8 cellular contexts compared by ENCODE assay signal in genomic region chr9:128684065-128684324, GRCh38. TPM values are rescaled to one million over a fixed set of nuclear protein-coding genes. Genes with fewer than 3 reads are reported as not detected.
DNase-seq lines count a peak whose midpoint lies in the region; ATAC-seq and TF ChIP-seq lines count a peak whose summit lies in the region.

No MANE protein-coding gene starts in this region.

- peak overlapping the region; percentile 90 to 100 (median 98) for H3K27ac Mint-ChIP-seq in naive thymus-derived CD8-positive, alpha-beta T cell

- POLR2A ChIA-PET in naive thymus-derived CD8-positive, alpha-beta T cell (lab: Charles Lee): interaction anchor here (0.5 to 3.2 kb wide), 9 partner anchors 10 to 265 kb away, joined by 3 to 19 read pairs (median 5); partner anchors contain the start of genes PKN3 and ZDHHC12

- ATAC-seq in naive thymus-derived CD8-positive, alpha-beta T cell: no peak
- ATAC-seq in esophagus mucosa: no peak

- no peaks in the 10 kb centered on the region for H3K27me3 ChIP-seq in BE2C
- no peaks in the 10 kb centered on the region for H3K27me3 ChIP-seq in HUES48 (ENCODE audit: control insufficient read depth, insufficient read depth, low read length)

- peaks cover 25 to 71% (median 54%) of the 10 kb centered on the region in 4 donors for H3K4me1 Mint-ChIP-seq in naive thymus-derived CD8-positive, alpha-beta T cell

- peak overlapping the region; percentile 93 to 100 (median 98) for H3K4me3 Mint-ChIP-seq in naive thymus-derived CD8-positive, alpha-beta T cell

- TF ChIP-seq CTCF in BE2C (IDR thresholded peaks at IDR 0.05; ENCODE audit: low read depth, low read length) (no peak), choroid plexus epithelial cell (conservative IDR thresholded peaks at IDR 0.05; ENCODE audit: low read depth, low read length) (no peak)

- DNase-seq in BE2C (no peak), choroid plexus epithelial cell (ENCODE audit: low read depth) (no peak), foreskin melanocyte (no peak), GM19240 (ENCODE audit: insufficient read length, low spot score) (no peak), amygdala (lab: John Stamatoyannopoulos, UW) (no peak)
- no peak for DNase-seq in naive thymus-derived CD8-positive, alpha-beta T cell

- H3K9me3 ChIP-seq in BE2C (no peaks in the 10 kb centered on the region), HUES48 (ENCODE audit: control insufficient read depth, insufficient read depth, low read length) (no peaks in the 10 kb centered on the region)

- H3K9me3 Mint-ChIP-seq in naive thymus-derived CD8-positive, alpha-beta T cell: no peaks in the 10 kb centered on the region

- no peaks in the 10 kb centered on the region for H3K36me3 ChIP-seq in BE2C
- peaks cover 19% of the 10 kb centered on the region for H3K36me3 ChIP-seq in HUES48 (ENCODE audit: control insufficient read depth, insufficient read depth, low read length)

- H3K9ac ChIP-seq in HUES48 (ENCODE audit: low read depth, low read length): peak overlapping the region; percentile 95

- peak overlapping the region; percentile 97 for H3K27ac ChIP-seq in HUES48 (ENCODE audit: low read depth, low read length)

- H3K4me1 ChIP-seq in BE2C: peaks cover 4% of the 10 kb centered on the region
- H3K4me1 ChIP-seq in HUES48 (ENCODE audit: control insufficient read depth, insufficient read depth, low read length): peaks cover 12% of the 10 kb centered on the region; the same call in 1 of the 2 replicates

- H3K27me3 Mint-ChIP-seq in naive thymus-derived CD8-positive, alpha-beta T cell: no peaks in the 10 kb centered on the region

- peaks cover 0 to 3% (median 0%) of the 10 kb centered on the region in 3 donors for H3K36me3 Mint-ChIP-seq in naive thymus-derived CD8-positive, alpha-beta T cell

- H3K4me3 ChIP-seq in BE2C (ENCODE audit: low read depth, low read length) (peak overlapping the region; percentile 66), HUES48 (ENCODE audit: low read depth, low read length) (peak overlapping the region; percentile 94), choroid plexus epithelial cell (ENCODE audit: low read depth, low read length) (peak overlapping the region; percentile 84)

RNA-seq across cellular contexts. Expression of gene SET, which starts 5.0 kb away (rescaled TPM):
- 442 TPM for polyA plus RNA-seq in BE2C (2012; ENCODE audit: insufficient read depth, insufficient read length, low read depth)
- 100 to 1,000 TPM; 314 to 325 TPM for total RNA-seq in naive thymus-derived CD8-positive, alpha-beta T cell
- polyA plus RNA-seq in naive thymus-derived CD8-positive, alpha-beta T cell: 100 to 1,000 TPM; 179 to 229 (median 209) TPM
- 267 TPM for total RNA-seq in esophagus mucosa

RNA-seq across cellular contexts. Expression of gene PKN3, which starts 18.3 kb away (rescaled TPM):
- polyA plus RNA-seq in BE2C (2012; ENCODE audit: insufficient read depth, insufficient read length, low read depth): 8.3 TPM
- 1 to 10 TPM; 1.8 to 2.2 TPM for total RNA-seq in naive thymus-derived CD8-positive, alpha-beta T cell
- 1 to 10 TPM in 2 of 3 donors, under 1 TPM in 1; 0.98 to 1.5 (median 1.0) TPM for polyA plus RNA-seq in naive thymus-derived CD8-positive, alpha-beta T cell
- 2.5 TPM for total RNA-seq in esophagus mucosa

RNA-seq across cellular contexts. Expression of gene DYNC2I2, which starts 27.3 kb away (rescaled TPM):
- polyA plus RNA-seq in BE2C (2012; ENCODE audit: insufficient read depth, insufficient read length, low read depth): 84.7 TPM
- total RNA-seq in naive thymus-derived CD8-positive, alpha-beta T cell: 1 to 10 TPM; 6.0 to 8.3 TPM
- polyA plus RNA-seq in naive thymus-derived CD8-positive, alpha-beta T cell: 1 to 10 TPM; 2.7 to 4.1 (median 3.9) TPM
- total RNA-seq in esophagus mucosa: 37.0 TPM

RNA-seq across cellular contexts. Expression of gene ZDHHC12, which starts 39.9 kb away (rescaled TPM):
- 13.5 TPM for polyA plus RNA-seq in BE2C (2012; ENCODE audit: insufficient read depth, insufficient read length, low read depth)
- total RNA-seq in naive thymus-derived CD8-positive, alpha-beta T cell: 10 to 100 TPM; 24.2 to 30.7 TPM
- polyA plus RNA-seq in naive thymus-derived CD8-positive, alpha-beta T cell: 10 to 100 TPM; 51.7 to 75.5 (median 64.3) TPM
- 54.4 TPM for total RNA-seq in esophagus mucosa
